ENCODE assay signal across 1 cellular context in genomic region chr2:63984606-63985359, GRCh38.
TF ChIP-seq lines count a peak whose summit lies in the region.

No MANE protein-coding gene starts in this region.

TF ChIP-seq in HepG2, 621 proteins besides CTCF, POLR2A, EP300 and RAD21 (continued from another document):
- TF ChIP-seq ATF2 (CRISPR knock-in tag; IDR thresholded peaks at IDR 0.05) (peak; percentile 67), NBN (conservative IDR thresholded peaks at IDR 0.05) (no peak), TEAD2 (CRISPR knock-in tag; IDR thresholded peaks at IDR 0.05) (no peak), USF2 (IDR thresholded peaks at IDR 0.05; ENCODE audit: low read depth, low read length) (no peak), USF2 (CRISPR knock-in tag; IDR thresholded peaks at IDR 0.05; ENCODE audit: borderline replicate concordance) (no peak), GFI1 (CRISPR knock-in tag; IDR thresholded peaks at IDR 0.05; ENCODE audit: borderline replicate concordance) (peak; percentile 98), HOMEZ (CRISPR knock-in tag; IDR thresholded peaks at IDR 0.05; ENCODE audit: low read depth) (peak; percentile 68), ZNF512 (CRISPR knock-in tag; IDR thresholded peaks at IDR 0.05) (no peak; the same call in 1 of the 2 replicates), DBP (CRISPR knock-in tag; IDR thresholded peaks at IDR 0.05; ENCODE audit: not compliant biosample characterization) (no peak), ZFP90 (CRISPR knock-in tag; IDR thresholded peaks at IDR 0.05; ENCODE audit: borderline replicate concordance) (peak; percentile 72; the same call in 1 of the 2 replicates), MAFK (conservative IDR thresholded peaks at IDR 0.05 in 1 of 2, IDR thresholded peaks at IDR 0.05 in 1 of 2; ENCODE audit: low read length in 2 of 2) (no peak), ZMAT3 (CRISPR knock-in tag; conservative IDR thresholded peaks at IDR 0.05) (0 out of 2 replicates have a peak, but pooled peaks have one; percentile 7), SRSF9 (IDR thresholded peaks at IDR 0.05; ENCODE audit: borderline replicate concordance, insufficient read depth, low read depth, low read length, poor library complexity, severe bottlenecking) (no peak), ZFP37 (CRISPR knock-in tag; IDR thresholded peaks at IDR 0.05; ENCODE audit: borderline replicate concordance) (peak; percentile 88), ZNF362 (CRISPR knock-in tag; IDR thresholded peaks at IDR 0.05; ENCODE audit: borderline replicate concordance) (no peak; the same call in 1 of the 2 replicates), REST (IDR thresholded peaks at IDR 0.05; ENCODE audit: borderline replicate concordance in 1 of 2, low read depth in 1 of 2, low read length in 2 of 2) (peak in 1 of 2 experiments; percentile 16; a peak in 1 of 4 replicates), AHR (CRISPR knock-in tag; IDR thresholded peaks at IDR 0.05) (no peak), ZNF800 (CRISPR knock-in tag; IDR thresholded peaks at IDR 0.05) (no peak), SMYD3 (CRISPR knock-in tag; IDR thresholded peaks at IDR 0.05) (0 out of 2 replicates have a peak, but pooled peaks have one; percentile 16), ZNF747 (CRISPR knock-in tag; IDR thresholded peaks at IDR 0.05; ENCODE audit: borderline replicate concordance) (no peak), ZNF746 (CRISPR knock-in tag; IDR thresholded peaks at IDR 0.05) (no peak)
TF ChIP-seq in HepG2: peak in this region for 181.
